ENCODE assay signal across 8 cellular contexts in the genomic region with DNA sequence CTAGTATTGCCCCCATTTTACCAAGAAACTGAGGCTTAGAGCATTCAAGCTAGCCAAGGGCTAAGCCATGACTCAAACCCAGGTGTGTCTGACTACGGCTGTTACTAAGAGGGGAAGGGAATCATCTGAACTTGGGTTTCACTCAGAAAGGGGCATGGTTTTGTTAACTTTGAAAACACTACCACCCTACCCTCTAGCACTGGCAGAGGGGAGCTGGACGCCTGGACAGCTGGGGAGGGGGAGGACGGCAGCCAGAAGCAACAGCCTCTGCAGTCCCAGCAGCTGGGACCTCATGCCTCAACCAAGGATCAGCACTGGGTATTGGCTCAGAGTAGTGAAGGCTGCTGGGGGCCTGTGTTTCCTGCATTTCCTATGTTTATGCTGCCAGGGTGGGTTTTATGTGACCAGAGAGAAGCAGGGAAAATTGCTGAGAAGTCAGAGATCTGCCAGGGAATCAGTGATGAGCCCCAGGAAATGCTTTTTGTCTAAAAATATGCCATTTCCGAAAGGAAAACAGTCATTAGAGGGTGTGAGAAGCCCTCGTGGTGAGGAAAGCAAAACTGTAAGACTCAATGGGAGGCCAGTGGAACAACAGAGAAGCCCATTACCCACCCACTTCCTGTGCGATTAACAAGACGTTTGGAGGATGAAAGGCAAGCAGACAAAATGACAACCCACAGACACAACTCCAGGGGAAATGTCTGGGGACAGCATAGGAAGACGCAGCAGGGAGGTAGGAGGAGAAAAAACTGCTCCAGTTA. TPM values are rescaled to one million over a fixed set of nuclear protein-coding genes. Genes with fewer than 3 reads are reported as not detected.
DNase-seq lines count a peak whose midpoint lies in the region; ATAC-seq and TF ChIP-seq lines count a peak whose summit lies in the region.

No MANE protein-coding gene starts in this region.

- peak overlapping the region; percentile 100 for H3K27ac ChIP-seq in PC-9
- H3K27ac ChIP-seq in brain microvascular endothelial cell, result peak overlapping the region; percentile 4
- peak overlapping the region in 13 of 21 experiments; percentile 5 to 78 (median 55) for H3K27ac ChIP-seq in skin epidermis

- H3K27me3 ChIP-seq in PC-9 (ENCODE audit: insufficient read depth, low read depth) (no peaks in the 10 kb centered on the region), brain microvascular endothelial cell (replicated peaks) (no peaks in the 10 kb centered on the region)

- H4K20me1 ChIP-seq in PC-9 (ENCODE audit: insufficient read depth), result no peaks in the 10 kb centered on the region

- no peak overlapping the region for H2AFZ ChIP-seq in PC-9

- peaks cover 68% of the 10 kb centered on the region for H3K4me1 ChIP-seq in PC-9 (replicated peaks; ENCODE audit: insufficient read depth)

- H3K9me2 ChIP-seq in PC-9 (ENCODE audit: insufficient read depth), result no peaks in the 10 kb centered on the region

- H3K4me2 ChIP-seq in PC-9, result peak overlapping the region; percentile 75

- ATAC-seq in HG03520 (IDR thresholded peaks at IDR 0.05; ENCODE audit: unreplicated experiment), result no peak

- TF ChIP-seq CTCF in PC-9 (conservative IDR thresholded peaks at IDR 0.05) (no peak), brain microvascular endothelial cell (IDR thresholded peaks at IDR 0.05; ENCODE audit: low read depth, low read length, missing control alignments) (no peak), foreskin fibroblast (IDR thresholded peaks at IDR 0.05; ENCODE audit: low read depth, low read length) (no peak)

- H3F3A ChIP-seq in PC-9 (ENCODE audit: insufficient read depth, low read depth), result peaks cover 45% of the 10 kb centered on the region

- TF ChIP-seq POLR2A in GM19099 (IDR thresholded peaks at IDR 0.05; ENCODE audit: extremely low read depth, insufficient read length, low read depth), result peak; percentile 33

- POLR2A ChIA-PET in PC-9 (lab: Charles Lee; ENCODE audit: unreplicated experiment), result interaction anchor here (0.6 to 1.0 kb wide), 5 partner anchors 32 to 392 kb away, joined by 3 to 10 read pairs (median 7); no protein-coding TSS in a partner anchor

- H3K36me3 ChIP-seq in PC-9 (ENCODE audit: low read depth), result no peaks in the 10 kb centered on the region
- H3K36me3 ChIP-seq in brain microvascular endothelial cell (replicated peaks), result no peaks in the 10 kb centered on the region

- peaks cover 34% of the 10 kb centered on the region for H3K79me2 ChIP-seq in PC-9 (ENCODE audit: low read depth)

- BruUV-seq in PC-9 (replicated peaks; lab: Mats Ljungman, UMichigan), result TSS peak; percentile 59

- CTCF ChIA-PET in PC-9 (lab: Charles Lee), result interaction anchor here (0.7 kb wide), 1 partner anchor 1056 kb away, joined by 11 read pairs; no protein-coding TSS in a partner anchor

- no peaks in the 10 kb centered on the region for H3K9me3 ChIP-seq in PC-9 (ENCODE audit: insufficient read depth, low read depth)

- H3K4me3 ChIP-seq in PC-9 (peak overlapping the region; percentile 62), brain microvascular endothelial cell (ENCODE audit: low read depth, low read length) (no peak overlapping the region), skin epidermis (no peak overlapping the region), foreskin fibroblast (ENCODE audit: low read depth in 1 of 2, low read length in 2 of 2) (no peak overlapping the region)

- DNase-seq in PC-9, result peak; percentile 14 to 66
- no peak for DNase-seq in brain microvascular endothelial cell
- no peak for DNase-seq in NOMO-1 (lab: John Stamatoyannopoulos, UW; ENCODE audit: unreplicated experiment in 2 of 2)
- no peak for DNase-seq in occipital lobe (lab: John Stamatoyannopoulos, UW)
- no peak for DNase-seq in foreskin fibroblast

- in situ Hi-C loops in brain microvascular endothelial cell (cut with HindIII; ENCODE audit: low pct_ligation_motif_present, low sequenced_read_pairs), result no loop called here

- intact Hi-C loops in PC-9 (cut with micrococcal nuclease; ENCODE audit: unreplicated experiment), result loop anchor here (1.0 to 10.0 kb wide), 5 partner anchors 48 to 394 kb away; partner anchors contain the start of genes ADAM10 and MINDY2

RNA-seq across cellular contexts. Expression of gene LIPC, which starts 41.2 kb away (rescaled TPM):
- total RNA-seq in PC-9 (2021), result not detected in 2 replicates
- total RNA-seq in occipital lobe, result 0.16 TPM

Comparison
In these comparisons a context has a peak if more than half of its experiments do, and no peak if none do; other contexts are left out.
1. DNase-seq: peak in PC-9 (2 of 2); none in brain microvascular endothelial cell (single experiment), NOMO-1 (0 of 2), occipital lobe (single experiment) and foreskin fibroblast (0 of 2).
2. H3K27ac ChIP-seq: peak in every context shown above with its lines; median percentile 100 in PC-9; 55 in skin epidermis; 4 in brain microvascular endothelial cell.